30 cellular contexts compared by ENCODE assay signal in the genomic region with DNA sequence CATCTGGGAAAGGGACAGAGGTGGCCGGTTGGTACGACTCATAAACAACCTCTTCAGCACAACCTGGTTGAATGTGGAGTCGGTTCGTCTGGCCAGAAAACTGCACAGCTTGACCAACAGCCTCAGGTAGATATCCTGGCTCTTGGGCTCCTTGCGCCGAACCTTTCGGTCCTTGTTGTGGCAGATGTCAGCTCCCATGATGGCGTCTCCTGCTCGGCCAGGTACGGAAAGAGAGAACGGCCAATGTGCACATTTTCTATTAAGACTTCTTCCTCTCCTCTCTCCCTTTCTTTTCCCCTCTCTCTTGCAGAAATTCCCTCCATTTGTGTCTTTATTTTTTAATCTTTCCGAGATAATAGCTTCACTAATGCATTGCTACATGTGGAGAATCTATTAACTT. TPM values are rescaled to one million over a fixed set of nuclear protein-coding genes. Genes with fewer than 3 reads are reported as not detected.
DNase-seq lines count a peak whose midpoint lies in the region; ATAC-seq, FAIRE-seq and TF ChIP-seq lines count a peak whose summit lies in the region.
"Had no signal": no experiment of that assay in that cellular context is flagged by ENCODE, and none has a peak within 500 bp of the region (broad histone marks: within the 10 kb centered on the region; RNA-seq: fewer than 3 reads in every experiment).

No MANE protein-coding gene starts in this region.

- no peak overlapping the region for H3K27ac ChIP-seq in HepG2 (ENCODE audit: extremely low read length, insufficient read depth, low read length)
- no peak overlapping the region for H3K27ac ChIP-seq in right lobe of liver
- H3K27ac ChIP-seq in PC-3 (ENCODE audit: low read length) = no peak overlapping the region
- H3K27ac ChIP-seq in right atrium auricular region = no peak overlapping the region
- H3K27ac ChIP-seq: HL-60 had no signal

- H3K4me3 Mint-ChIP-seq in nephron progenitor cell = no peak overlapping the region
- H3K4me3 Mint-ChIP-seq: T-helper 1 cell treated with Interleukin-12 subunit alpha and Interleukin-12 subunit beta and Interleukin-4 antibody, amounts not matched to agents 30 μg/mL and 1 μg/mL, for 36 hours had no signal

- H3K9me2 ChIP-seq in PC-3 (replicated peaks; ENCODE audit: low read length) = no peaks in the 10 kb centered on the region
- H3K9me2 ChIP-seq: SK-N-SH had no signal

- 54% methylated on average over 12 of the region's 12 CpGs for WGBS in HepG2 (ENCODE audit: low lambda C conversion rate)
- 87% methylated on average over 5 of the region's 12 CpGs for WGBS in right lobe of liver (ENCODE audit: insufficient coverage, low coverage, low lambda C conversion rate, missing lambda C conversion rate)

- H3K27me3 Mint-ChIP-seq in nephron progenitor cell (ENCODE audit: low read depth, poor library complexity) = peaks cover 3% of the 10 kb centered on the region

- in situ Hi-C loops in HepG2 (cut with HindIII; ENCODE audit: extremely low pct_ligation_motif_present, low pct_unique_long_range_greater_than_20kb) = no loop called here

- TF ChIP-seq EP300 in HepG2 (IDR thresholded peaks at IDR 0.05; ENCODE audit: low read depth in 2 of 2, low read length in 2 of 2) (no peak), HepG2 (CRISPR knock-in tag; IDR thresholded peaks at IDR 0.05; ENCODE audit: borderline replicate concordance) (no peak)

- no peaks in the 10 kb centered on the region for H3K9me3 ChIP-seq in HepG2 (ENCODE audit: low read length)
- no peaks in the 10 kb centered on the region for H3K9me3 ChIP-seq in right lobe of liver
- no peaks in the 10 kb centered on the region for H3K9me3 ChIP-seq in PC-3 (ENCODE audit: low read length)
- no peaks in the 10 kb centered on the region for H3K9me3 ChIP-seq in right atrium auricular region
- H3K9me3 ChIP-seq: BE2C, SK-N-SH had no signal

- H3K9me3 Mint-ChIP-seq in nephron progenitor cell = no peaks in the 10 kb centered on the region

- no peaks in the 10 kb centered on the region for H3K4me1 ChIP-seq in HepG2 (ENCODE audit: insufficient read depth, low read length)
- peaks cover 0 to 5% (median 0%) of the 10 kb centered on the region in 4 donors for H3K4me1 ChIP-seq in right lobe of liver
- no peaks in the 10 kb centered on the region for H3K4me1 ChIP-seq in PC-3 (ENCODE audit: insufficient read depth, low read length)
- H3K4me1 ChIP-seq in right atrium auricular region = no peaks in the 10 kb centered on the region
- H3K4me1 ChIP-seq: BE2C had no signal

- H3K4me2 ChIP-seq in HepG2 (ENCODE audit: low read depth, low read length) (no peak overlapping the region), PC-3 (ENCODE audit: low read length) (0 out of 2 replicates have a peak overlapping the region, but pooled peaks have one; percentile 19)
- H3K4me2 ChIP-seq: SK-N-SH had no signal

- no peak for TF ChIP-seq RAD21 in HepG2 (CRISPR knock-in tag; IDR thresholded peaks at IDR 0.05)

- no peak for DNase-seq in HepG2 (ENCODE audit: low spot score)
- DNase-seq in right lobe of liver = no peak
- no peak for DNase-seq in PC-3
- DNase-seq in nephron progenitor cell = no peak
- DNase-seq in right atrium auricular region (ENCODE audit: low spot score) = no peak
- no peak for DNase-seq in NCI-H1105 (lab: John Stamatoyannopoulos, UW)
- no peak for DNase-seq in NCI-H1694 treated with DMSO at 0.1 percent for 48 hours (lab: John Stamatoyannopoulos, UW)
- DNase-seq: 8988T, ACHN, BE2C, Calu3, GOT3, Kasumi-1, MV-4-11, NCI-H1105 treated with DMSO at 0.1 percent for 48 hours, NCI-H1694, NCI-H2081 treated with DMSO at 0.1 percent for 48 hours, NCI-H2171, NCI-H524, NCI-H748 treated with DMSO at 0.1 percent for 48 hours, SK-N-SH, SW 1271 had no signal

- H3K27ac Mint-ChIP-seq in nephron progenitor cell = peak overlapping the region; percentile 33
- H3K27ac Mint-ChIP-seq: T-helper 1 cell treated with Interleukin-12 subunit alpha and Interleukin-12 subunit beta and Interleukin-4 antibody, amounts not matched to agents 30 μg/mL and 1 μg/mL, for 36 hours had no signal

- FAIRE-seq in HepG2 (lab: Jason Lieb, UNC) = no peak
- FAIRE-seq: G401.6, K562 had no signal

- no peak for ATAC-seq in HepG2
- ATAC-seq in right lobe of liver = no peak
- no peak for ATAC-seq in PC-3
- no peak for ATAC-seq in GM21529 (IDR thresholded peaks at IDR 0.05; ENCODE audit: unreplicated experiment)
- ATAC-seq: HCT116, K562, Panc1 had no signal

- H3K79me2 ChIP-seq in HepG2 (ENCODE audit: insufficient read depth, low read length) = no peaks in the 10 kb centered on the region
- no peaks in the 10 kb centered on the region for H3K79me2 ChIP-seq in PC-3 (ENCODE audit: low read length)

- H3F3A ChIP-seq in PC-3 (ENCODE audit: low read length, unreplicated experiment) = no peaks in the 10 kb centered on the region

- H3K4me3 ChIP-seq in HepG2 (replicated peaks in 1 of 3; ENCODE audit: insufficient read depth in 1 of 3, low read depth in 2 of 3, low read length in 3 of 3) (no peak overlapping the region), right lobe of liver (no peak overlapping the region), PC-3 (ENCODE audit: low read length) (no peak overlapping the region), right atrium auricular region (no peak overlapping the region)
- H3K4me3 ChIP-seq: K562 had no signal

- H3K4me1 Mint-ChIP-seq in nephron progenitor cell = no peaks in the 10 kb centered on the region

- H3K36me3 ChIP-seq in HepG2 (replicated peaks in 1 of 2; ENCODE audit: control insufficient read depth in 1 of 2, insufficient read depth in 2 of 2, low read length in 2 of 2) = no peaks in the 10 kb centered on the region
- H3K36me3 ChIP-seq in right lobe of liver = no peaks in the 10 kb centered on the region
- H3K36me3 ChIP-seq in PC-3 (ENCODE audit: low read depth, low read length) = no peaks in the 10 kb centered on the region
- H3K36me3 ChIP-seq in right atrium auricular region = no peaks in the 10 kb centered on the region
- H3K36me3 ChIP-seq: BE2C had no signal

- H3K9ac ChIP-seq in HepG2 (ENCODE audit: insufficient read depth, low read depth, low read length) (no peak overlapping the region), PC-3 (ENCODE audit: low read length) (no peak overlapping the region)
- H3K9ac ChIP-seq: SK-N-SH had no signal

- intact Hi-C loops in HepG2 (cut with micrococcal nuclease; ENCODE audit: unreplicated experiment) = no loop called here
- intact Hi-C loops in right lobe of liver (cut with DNase I) = no loop called here
- intact Hi-C loops in PC-3 (cut with micrococcal nuclease) = no loop called here

- no peaks in the 10 kb centered on the region for H3K36me3 Mint-ChIP-seq in nephron progenitor cell (ENCODE audit: low read depth)

- no TSS peak for BruUV-seq in HepG2 (replicated peaks; lab: Mats Ljungman, UMichigan)
- BruUV-seq in PC-3 (replicated peaks; lab: Mats Ljungman, UMichigan) = no TSS peak

- no peaks in the 10 kb centered on the region for H3K27me3 ChIP-seq in HepG2 (ENCODE audit: control insufficient read depth in 1 of 2, insufficient read depth in 2 of 2, low read length in 2 of 2)
- no peaks in the 10 kb centered on the region for H3K27me3 ChIP-seq in right lobe of liver
- H3K27me3 ChIP-seq in PC-3 (ENCODE audit: low read length) = peaks cover 14% of the 10 kb centered on the region; the same call in 1 of the 2 replicates
- H3K27me3 ChIP-seq in right atrium auricular region = no peaks in the 10 kb centered on the region
- H3K27me3 ChIP-seq: BE2C had no signal

- POLR2A ChIA-PET in HepG2 (lab: Yijun Ruan, JAX) = no interaction called here
- POLR2A ChIA-PET in PC-3 (lab: Charles Lee; ENCODE audit: unreplicated experiment) = no interaction called here

- H4K20me1 ChIP-seq in HepG2 (ENCODE audit: insufficient read depth, low read length) = no peaks in the 10 kb centered on the region
- H4K20me1 ChIP-seq in PC-3 (ENCODE audit: low read length) = no peaks in the 10 kb centered on the region

- no peak overlapping the region for H2AFZ ChIP-seq in HepG2 (ENCODE audit: low read length)
- 0 out of 2 replicates have a peak overlapping the region, but pooled peaks have one; percentile 48 for H2AFZ ChIP-seq in PC-3 (ENCODE audit: low read length)

- no peak for TF ChIP-seq CTCF in HepG2 (CRISPR knock-in tag; IDR thresholded peaks at IDR 0.05)
- TF ChIP-seq CTCF in right lobe of liver (IDR thresholded peaks at IDR 0.05) = no peak
- TF ChIP-seq CTCF in PC-3 (conservative IDR thresholded peaks at IDR 0.05; ENCODE audit: low read depth, low read length) = no peak
- TF ChIP-seq CTCF in nephron progenitor cell (IDR thresholded peaks at IDR 0.05) = no peak
- TF ChIP-seq CTCF in right atrium auricular region (IDR thresholded peaks at IDR 0.05) = no peak

- TF ChIP-seq POLR2A in HepG2 (IDR thresholded peaks at IDR 0.05; ENCODE audit: insufficient read depth in 1 of 2, low read depth in 2 of 2, low read length in 2 of 2) = no peak
- TF ChIP-seq POLR2A in right lobe of liver (IDR thresholded peaks at IDR 0.05) = no peak

- CTCF ChIA-PET in HepG2 (lab: Yijun Ruan, JAX; ENCODE audit: low intra/inter-chr PET ratio, low total read pairs) (no interaction called here), PC-3 (lab: Charles Lee) (no interaction called here)

TF ChIP-seq in HepG2, 621 proteins besides CTCF, POLR2A, EP300 and RAD21 (continues in another document):
- no peak for TF ChIP-seq CAMTA2 (CRISPR knock-in tag; IDR thresholded peaks at IDR 0.05; ENCODE audit: borderline replicate concordance)

RNA-seq across cellular contexts. Expression of a gene that starts 41.8 kb away (rescaled TPM):
- not detected in 2 replicates for total RNA-seq in HepG2 (2016; rRNA removed; fragmentation: Illumina TruSeq; extraction: Trizol)
- total RNA-seq in HepG2 (2016; cell fraction: cytosol; rRNA removed; fragmentation: Illumina TruSeq; extraction: Trizol; ENCODE audit: low read depth) = not detected in 2 replicates
- total RNA-seq in HepG2 (2016; cell fraction: insoluble cytoplasmic fraction; rRNA removed; fragmentation: Illumina TruSeq; extraction: Trizol) = not detected in 2 replicates
- total RNA-seq in HepG2 (2016; cell fraction: membrane; rRNA removed; fragmentation: Illumina TruSeq; extraction: Trizol) = not detected in 2 replicates
- total RNA-seq in HepG2 (2016; cell fraction: nucleus; rRNA removed; fragmentation: Illumina TruSeq; extraction: Trizol) = not detected in 2 replicates
- polyA plus RNA-seq in HepG2 (2011; rRNA removed) = not detected in 2 replicates
- polyA plus RNA-seq in HepG2 (2011; cell fraction: cytosol; rRNA removed) = not detected in 2 replicates
- not detected in 2 replicates for polyA plus RNA-seq in HepG2 (2011; cell fraction: nucleus; rRNA removed)
- not detected in 2 replicates for polyA plus RNA-seq in HepG2 (2012)
- polyA plus RNA-seq in HepG2 (2016; cell fraction: cytosol; fragmentation: Illumina TruSeq; extraction: Trizol; ENCODE audit: low read depth) = not detected in 2 replicates
- polyA plus RNA-seq in HepG2 (2016; cell fraction: insoluble cytoplasmic fraction; fragmentation: Illumina TruSeq; extraction: Trizol; ENCODE audit: low read depth) = not detected in 2 replicates
- polyA plus RNA-seq in HepG2 (2016; cell fraction: membrane; fragmentation: Illumina TruSeq; extraction: Trizol; ENCODE audit: low read depth) = not detected in 2 replicates
- polyA plus RNA-seq in HepG2 (2016; cell fraction: nucleus; fragmentation: Illumina TruSeq; extraction: Trizol; ENCODE audit: insufficient read depth, low read depth) = not detected in 2 replicates
- not detected in 2 replicates for polyA minus RNA-seq in HepG2 (2011; rRNA and poly(A)+ RNA removed; ENCODE audit: low replicate concordance)
- polyA minus RNA-seq in HepG2 (2011; cell fraction: cytosol; rRNA and poly(A)+ RNA removed) = not detected in 2 replicates
- not detected in 2 replicates for polyA minus RNA-seq in HepG2 (2011; cell fraction: nucleus; rRNA and poly(A)+ RNA removed)
- total RNA-seq in right lobe of liver = not detected
- total RNA-seq in PC-3 (2014; rRNA removed) = 0.17 TPM in 1 of 2 replicates, not detected in the other
- total RNA-seq in right atrium auricular region = not detected
- total RNA-seq: Calu3, K562, MCF 10A had no signal
- polyA plus RNA-seq: K562, SK-N-SH had no signal
